Comparison of ENCODE assay signal across 8 cellular contexts in genomic region chr3:20511863-20512262, GRCh38.
DNase-seq lines count a peak whose midpoint lies in the region; ATAC-seq, FAIRE-seq and TF ChIP-seq lines count a peak whose summit lies in the region.

No MANE protein-coding gene starts in this region.

- no peaks in the 10 kb centered on the region for H3K9me3 ChIP-seq in BE2C
- no peaks in the 10 kb centered on the region for H3K9me3 ChIP-seq in upper lobe of left lung

- WGBS in upper lobe of left lung, 2 donors, result 14 to 34% methylated on average over 2 of the region's 2 CpGs

- TF ChIP-seq POLR2A in upper lobe of left lung (IDR thresholded peaks at IDR 0.05), result no peak

- H3K4me3 ChIP-seq in BE2C (ENCODE audit: low read depth, low read length) (no peak overlapping the region), upper lobe of left lung (no peak overlapping the region)

- no peaks in the 10 kb centered on the region for H3K4me1 Mint-ChIP-seq in activated T-helper 1 cell treated with anti-CD3 and anti-CD28 coated beads, Interleukin-12 subunit alpha, Interleukin-12 subunit beta, Interleukin-2, Interleukin-4 antibody, amounts not matched to agents 30 ng/mL and 10 ng/mL and 1 ng/mL, durations not matched to agents 14 hours and 24 hours and 36 hours (ENCODE audit: low read depth)

- DNase-seq in BE2C (no peak), NCI-H2029 (lab: John Stamatoyannopoulos, UW) (peak; percentile 75), astrocyte of the hippocampus (ENCODE audit: low read depth, low spot score) (peak; percentile 76), upper lobe of left lung (no peak)
- no peak for DNase-seq in activated T-helper 1 cell treated with anti-CD3 and anti-CD28 coated beads, Interleukin-12 subunit alpha, Interleukin-12 subunit beta, Interleukin-2, Interleukin-4 antibody, amounts not matched to agents 30 ng/mL and 10 ng/mL and 1 ng/mL, durations not matched to agents 14 hours and 24 hours and 36 hours (ENCODE audit: low spot score)

- H3K27ac ChIP-seq in upper lobe of left lung, result no peak overlapping the region

- no peaks in the 10 kb centered on the region for H3K9me3 Mint-ChIP-seq in activated T-helper 1 cell treated with anti-CD3 and anti-CD28 coated beads, Interleukin-12 subunit alpha, Interleukin-12 subunit beta, Interleukin-2, Interleukin-4 antibody, amounts not matched to agents 30 ng/mL and 10 ng/mL and 1 ng/mL, durations not matched to agents 14 hours and 24 hours and 36 hours

- no peaks in the 10 kb centered on the region for H3K4me1 ChIP-seq in BE2C
- no peaks in the 10 kb centered on the region for H3K4me1 ChIP-seq in upper lobe of left lung

- no peak overlapping the region for H3K27ac Mint-ChIP-seq in activated T-helper 1 cell treated with anti-CD3 and anti-CD28 coated beads, Interleukin-12 subunit alpha, Interleukin-12 subunit beta, Interleukin-2, Interleukin-4 antibody, amounts not matched to agents 30 ng/mL and 10 ng/mL and 1 ng/mL, durations not matched to agents 14 hours and 24 hours and 36 hours

- H3K36me3 Mint-ChIP-seq in activated T-helper 1 cell treated with anti-CD3 and anti-CD28 coated beads, Interleukin-12 subunit alpha, Interleukin-12 subunit beta, Interleukin-2, Interleukin-4 antibody, amounts not matched to agents 30 ng/mL and 10 ng/mL and 1 ng/mL, durations not matched to agents 14 hours and 24 hours and 36 hours (ENCODE audit: low read depth), result no peaks in the 10 kb centered on the region

- TF ChIP-seq CTCF in BE2C (IDR thresholded peaks at IDR 0.05; ENCODE audit: low read depth, low read length) (peak; percentile 16; the same call in 1 of the 2 replicates), upper lobe of left lung (IDR thresholded peaks at IDR 0.05) (peak; percentile 18 to 67 (median 51))

- peaks cover 2% of the 10 kb centered on the region for H3K27me3 Mint-ChIP-seq in activated T-helper 1 cell treated with anti-CD3 and anti-CD28 coated beads, Interleukin-12 subunit alpha, Interleukin-12 subunit beta, Interleukin-2, Interleukin-4 antibody, amounts not matched to agents 30 ng/mL and 10 ng/mL and 1 ng/mL, durations not matched to agents 14 hours and 24 hours and 36 hours (ENCODE audit: insufficient read depth)

- no peak overlapping the region for H3K4me3 Mint-ChIP-seq in activated T-helper 1 cell treated with anti-CD3 and anti-CD28 coated beads, Interleukin-12 subunit alpha, Interleukin-12 subunit beta, Interleukin-2, Interleukin-4 antibody, amounts not matched to agents 30 ng/mL and 10 ng/mL and 1 ng/mL, durations not matched to agents 14 hours and 24 hours and 36 hours

- H3K27me3 ChIP-seq in BE2C, result no peaks in the 10 kb centered on the region
- no peaks in the 10 kb centered on the region for H3K27me3 ChIP-seq in upper lobe of left lung

- FAIRE-seq in islet of Langerhans (lab: Jason Lieb, UNC), result peak; percentile 69

- no peaks in the 10 kb centered on the region for H3K36me3 ChIP-seq in BE2C
- H3K36me3 ChIP-seq in upper lobe of left lung, result no peaks in the 10 kb centered on the region

- intact Hi-C loops in activated T-helper 1 cell treated with anti-CD3 and anti-CD28 coated beads, Interleukin-12 subunit alpha, Interleukin-12 subunit beta, Interleukin-2, Interleukin-4 antibody, amounts not matched to agents 30 ng/mL and 10 ng/mL and 1 ng/mL, durations not matched to agents 14 hours and 24 hours and 36 hours (cut with micrococcal nuclease), result loop anchor here (5.0 kb wide), 1 partner anchor 1605 kb away; no protein-coding TSS in a partner anchor

- peak; percentile 94 for ATAC-seq in GM18867 (IDR thresholded peaks at IDR 0.05; ENCODE audit: unreplicated experiment)
- peak; percentile 87 for ATAC-seq in HG02981 (IDR thresholded peaks at IDR 0.05; ENCODE audit: unreplicated experiment)
- ATAC-seq in upper lobe of left lung (ENCODE audit: low FRiP score in 2 of 2), result peak; percentile 79 to 83

- no peak for TF ChIP-seq EP300 in upper lobe of left lung (IDR thresholded peaks at IDR 0.05)

Comparison
In these comparisons a context has a peak if more than half of its experiments do, and no peak if none do; other contexts are left out.
1. DNase-seq: peak in NCI-H2029 (single experiment) and astrocyte of the hippocampus (single experiment); none in BE2C (single experiment), upper lobe of left lung (0 of 2) and activated T-helper 1 cell treated with anti-CD3 and anti-CD28 coated beads, Interleukin-12 subunit alpha, Interleukin-12 subunit beta, Interleukin-2, Interleukin-4 antibody, amounts not matched to agents 30 ng/mL and 10 ng/mL and 1 ng/mL, durations not matched to agents 14 hours and 24 hours and 36 hours (single experiment).
2. Peak in every context shown above with its lines, with median percentiles within 50 percentile points of each other: ATAC-seq.